ENCODE assay signal across 1 cellular context in genomic region chr9:134067904-134068741, GRCh38.
A peak's percentile ranks its signal among the peaks of the same experiment; 100 is the strongest.
TF ChIP-seq lines count a peak whose summit lies in the region.

BRD3 (minus strand) TSS chr9:134068026; CDS start chr9:134053477, 14,549 bp downstream.

TF ChIP-seq in H1, 55 proteins besides CTCF, POLR2A, EP300 and RAD21 (continued from another document):
- TF ChIP-seq SIN3A (conservative IDR thresholded peaks at IDR 0.05 in 1 of 2, IDR thresholded peaks at IDR 0.05 in 1 of 2; ENCODE audit: low read depth in 1 of 2, low read length in 2 of 2) (peak in 1 of 2 experiments; percentile 69; a peak in 1 of 4 replicates), HDAC6 (IDR thresholded peaks at IDR 0.05; ENCODE audit: low read depth, low read length) (no peak), TAF7 (optimal IDR thresholded peaks at IDR 0.05; ENCODE audit: borderline replicate concordance, low read depth, low read length) (peak; percentile 82), ATF2 (IDR thresholded peaks at IDR 0.05; ENCODE audit: low read length) (no peak), TAF1 (IDR thresholded peaks at IDR 0.05; ENCODE audit: low read depth, low read length) (peak; percentile 84), POLR2AphosphoS5 (IDR thresholded peaks at IDR 0.05; ENCODE audit: low read depth, low read length) (peak; percentile 88), KDM4A (IDR thresholded peaks at IDR 0.05; ENCODE audit: low read depth, low read length, severe bottlenecking) (peak; percentile 38), KDM1A (IDR thresholded peaks at IDR 0.05; ENCODE audit: borderline replicate concordance, low read length) (no peak), NANOG (IDR thresholded peaks at IDR 0.05; ENCODE audit: insufficient read depth, low read depth, low read length, poor library complexity, severe bottlenecking) (no peak), TBP (IDR thresholded peaks at IDR 0.05; ENCODE audit: low read depth, low read length) (peak; percentile 56; the same call in 1 of the 2 replicates), JUN (IDR thresholded peaks at IDR 0.05; ENCODE audit: low read depth, low read length) (no peak), CHD7 (IDR thresholded peaks at IDR 0.05; ENCODE audit: insufficient replicate concordance, low read length) (no peak), SIX5 (IDR thresholded peaks at IDR 0.05; ENCODE audit: low read depth, low read length) (peak; percentile 40)
- TF ChIP-seq, protein P1, sequence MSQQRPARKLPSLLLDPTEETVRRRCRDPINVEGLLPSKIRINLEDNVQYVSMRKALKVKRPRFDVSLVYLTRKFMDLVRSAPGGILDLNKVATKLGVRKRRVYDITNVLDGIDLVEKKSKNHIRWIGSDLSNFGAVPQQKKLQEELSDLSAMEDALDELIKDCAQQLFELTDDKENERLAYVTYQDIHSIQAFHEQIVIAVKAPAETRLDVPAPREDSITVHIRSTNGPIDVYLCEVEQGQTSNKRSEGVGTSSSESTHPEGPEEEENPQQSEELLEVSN (IDR thresholded peaks at IDR 0.05): no peak
- TF ChIP-seq, protein P2, sequence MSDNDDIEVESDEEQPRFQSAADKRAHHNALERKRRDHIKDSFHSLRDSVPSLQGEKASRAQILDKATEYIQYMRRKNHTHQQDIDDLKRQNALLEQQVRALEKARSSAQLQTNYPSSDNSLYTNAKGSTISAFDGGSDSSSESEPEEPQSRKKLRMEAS (IDR thresholded peaks at IDR 0.05): peak; percentile 20; the same call in 1 of the 2 replicates
